Comparison of ENCODE assay signal across 13 cellular contexts in the genomic region with DNA sequence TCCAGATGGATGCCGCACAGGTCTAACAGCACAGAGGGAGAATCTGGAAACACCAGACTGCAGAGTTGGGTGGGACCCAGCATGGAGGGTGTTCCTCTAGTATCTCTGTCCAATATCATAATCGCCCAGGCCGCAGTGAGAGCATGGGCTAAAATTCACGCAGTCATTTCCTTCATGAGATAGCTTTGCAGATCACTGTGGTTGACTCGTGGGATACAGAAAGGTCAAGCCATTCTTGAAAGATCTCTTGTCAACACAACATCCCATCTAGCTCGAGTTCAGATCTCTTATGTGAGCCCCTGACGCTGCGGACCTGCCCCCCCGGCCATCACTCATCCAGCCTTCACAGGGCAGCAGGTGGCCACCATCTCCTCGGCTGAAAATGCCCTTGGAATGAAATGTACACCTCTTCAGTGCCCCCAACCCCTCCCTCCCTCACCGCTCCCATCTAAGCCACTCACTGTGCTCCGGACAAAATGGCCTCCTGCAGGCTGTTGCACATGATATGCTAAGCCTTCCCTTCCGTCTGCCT. TPM values are rescaled to one million over a fixed set of nuclear protein-coding genes. Genes with fewer than 3 reads are reported as not detected.
DNase-seq lines count a peak whose midpoint lies in the region; ATAC-seq and TF ChIP-seq lines count a peak whose summit lies in the region.
"Had no signal": no experiment of that assay in that cellular context is flagged by ENCODE, and none has a peak within 500 bp of the region (broad histone marks: within the 10 kb centered on the region; RNA-seq: fewer than 3 reads in every experiment).

No MANE protein-coding gene starts in this region.

- H3K27ac Mint-ChIP-seq in CD14-positive monocyte (peak overlapping the region in 2 of 7 donors; percentile 25 to 75), natural killer cell (no peak overlapping the region)
- H3K27ac Mint-ChIP-seq in activated T-helper 17 cell treated with anti-CD3 and anti-CD28 coated beads, Interleukin-2, amount 50 U/mL, for 72 hours, result peak overlapping the region; percentile 33

- H3K36me3 Mint-ChIP-seq in CD14-positive monocyte (no peaks in the 10 kb centered on the region), natural killer cell (no peaks in the 10 kb centered on the region)
- H3K36me3 Mint-ChIP-seq in activated T-helper 17 cell treated with anti-CD3 and anti-CD28 coated beads, Interleukin-2, amount 50 U/mL, for 72 hours (ENCODE audit: low read depth), result no peaks in the 10 kb centered on the region

- no peaks in the 10 kb centered on the region for H3K27me3 ChIP-seq in H7 (ENCODE audit: control insufficient read depth, insufficient read depth, low read length)

- H3K9me3 Mint-ChIP-seq in CD14-positive monocyte (no peaks in the 10 kb centered on the region), natural killer cell (no peaks in the 10 kb centered on the region)
- peaks cover 3% of the 10 kb centered on the region for H3K9me3 Mint-ChIP-seq in activated T-helper 17 cell treated with anti-CD3 and anti-CD28 coated beads, Interleukin-2, amount 50 U/mL, for 72 hours

- no peak for TF ChIP-seq CTCF in CD14-positive monocyte (IDR thresholded peaks at IDR 0.05)
- no peak for TF ChIP-seq CTCF in natural killer cell (IDR thresholded peaks at IDR 0.05)

- peak; percentile 12 for DNase-seq in CD14-positive monocyte (ENCODE audit: low spot score)
- DNase-seq in OCI-M1 (lab: John Stamatoyannopoulos, UW), result peak; percentile 28
- DNase-seq in natural killer cell, result no peak
- DNase-seq in NCI-H2081 (lab: John Stamatoyannopoulos, UW), result no peak
- no peak for DNase-seq in H7
- DNase-seq in cardiac septum (ENCODE audit: low spot score), result no peak
- no peak for DNase-seq in NAMALWA (ENCODE audit: low spot score)
- DNase-seq: ACHN; NCI-H1105; NK-92 treated with Interleukin-12 subunit alpha and Interleukin-12 subunit beta, amount 100 ng/mL, for 24 hours; SIG-M5 had no signal

- intact Hi-C loops in CD14-positive monocyte (cut with micrococcal nuclease) (no loop called here), natural killer cell (cut with micrococcal nuclease) (no loop called here), cardiac septum (cut with DNase I) (no loop called here)

- H3K27me3 Mint-ChIP-seq in CD14-positive monocyte (ENCODE audit: low read depth in 3 of 3) (peaks cover 0 to 7% (median 3%) of the 10 kb centered on the region in 3 donors), natural killer cell (ENCODE audit: low read depth in 2 of 2) (no peaks in the 10 kb centered on the region)
- no peaks in the 10 kb centered on the region for H3K27me3 Mint-ChIP-seq in activated T-helper 17 cell treated with anti-CD3 and anti-CD28 coated beads, Interleukin-2, amount 50 U/mL, for 72 hours

- peaks cover 32% of the 10 kb centered on the region for H3K4me1 Mint-ChIP-seq in CD14-positive monocyte
- H3K4me1 Mint-ChIP-seq in activated T-helper 17 cell treated with anti-CD3 and anti-CD28 coated beads, Interleukin-2, amount 50 U/mL, for 72 hours, result peaks cover 27% of the 10 kb centered on the region
- H3K4me1 Mint-ChIP-seq in natural killer cell, result peaks cover 33 to 52% of the 10 kb centered on the region in 2 donors

- H3K4me3 Mint-ChIP-seq in CD14-positive monocyte (no peak overlapping the region), natural killer cell (no peak overlapping the region)
- H3K4me3 Mint-ChIP-seq in activated T-helper 17 cell treated with anti-CD3 and anti-CD28 coated beads, Interleukin-2, amount 50 U/mL, for 72 hours, result no peak overlapping the region

- H3K36me3 ChIP-seq in H7 (replicated peaks; ENCODE audit: control insufficient read depth, insufficient read depth, low read length), result no peaks in the 10 kb centered on the region

- ATAC-seq in activated T-helper 17 cell treated with anti-CD3 and anti-CD28 coated beads, Interleukin-2, amount 50 U/mL, for 72 hours (replicated peaks), result no peak
- peak in 2 of 3 donors; percentile 17 to 81 for ATAC-seq in natural killer cell

- H3K4me3 ChIP-seq in H7 (ENCODE audit: insufficient read depth, low read depth, low read length), result no peak overlapping the region

RNA-seq across cellular contexts. Expression of a gene that starts 45.9 kb away (rescaled TPM):
- polyA plus RNA-seq in CD14-positive monocyte, result 10 to 100 TPM; 24.8 to 28.6 TPM
- total RNA-seq in activated T-helper 17 cell treated with anti-CD3 and anti-CD28 coated beads, Interleukin-2, amount 50 U/mL, for 72 hours, result 100 to 1,000 TPM in 1 of 2 donors, 10 to 100 TPM in 1; 90.9 to 214 TPM
- total RNA-seq in natural killer cell (100 to 1,000 TPM; 414 to 531 (median 455) TPM), cardiac septum (65.4 TPM)
- 3.5 and 4.1 TPM in 2 replicates for total RNA-seq in H7 (2014; rRNA removed; shearing (Covaris generic))

RNA-seq across cellular contexts. Expression of a gene that starts 57.3 kb away (rescaled TPM):
- 10 to 100 TPM; 20.2 to 23.9 TPM for polyA plus RNA-seq in CD14-positive monocyte
- under 1 TPM; 0.61 to 0.90 TPM for total RNA-seq in activated T-helper 17 cell treated with anti-CD3 and anti-CD28 coated beads, Interleukin-2, amount 50 U/mL, for 72 hours
- total RNA-seq in natural killer cell, result 1 to 10 TPM; 1.7 to 2.6 (median 1.9) TPM
- total RNA-seq in H7 (2014; rRNA removed; shearing (Covaris generic)), result not detected in 2 replicates
- 2.0 TPM for total RNA-seq in cardiac septum
- total RNA-seq: HT-29 had no signal

Comparison
In these comparisons a context has a peak if more than half of its experiments do, and no peak if none do; other contexts are left out.
1. DNase-seq: peak in CD14-positive monocyte (single experiment) and OCI-M1 (single experiment); none in natural killer cell (single experiment), NCI-H2081 (0 of 2), H7 (single experiment), cardiac septum (single experiment) and NAMALWA (single experiment).
2. RNA of a gene that starts 45.9 kb away (total RNA-seq): 414 to 531 TPM in natural killer cell, 90.9 to 214 TPM in activated T-helper 17 cell treated with anti-CD3 and anti-CD28 coated beads, Interleukin-2, amount 50 U/mL, for 72 hours and 65.4 TPM in cardiac septum (single experiment); 3.5 to 4.1 TPM in H7; every median in the first group is over 10 times any median in the second.